29 cellular contexts compared by ENCODE assay signal in genomic region chr7:66707825-66708224, GRCh38.
"Had no signal": no experiment of that assay in that cellular context is flagged by ENCODE, and none has a peak within 500 bp of the region (broad histone marks: within the 10 kb centered on the region; RNA-seq: fewer than 3 reads in every experiment).

No MANE protein-coding gene starts in this region.

- ATAC-seq: effector memory CD8-positive, alpha-beta T cell; esophagus mucosa; foreskin keratinocyte; gastrocnemius medialis; gastroesophageal sphincter; heart left ventricle; heart right ventricle had no signal

- H3K27ac Mint-ChIP-seq: dendritic cell treated with granulocyte-macrophage colony-stimulating factor and Interleukin-4, amounts not matched to agents 40 ng/mL and 50 ng/mL, for 4 days; effector memory CD8-positive, alpha-beta T cell; endodermal cell had no signal

- H3K27me3 Mint-ChIP-seq: dendritic cell treated with granulocyte-macrophage colony-stimulating factor and Interleukin-4, amounts not matched to agents 40 ng/mL and 50 ng/mL, for 4 days; effector memory CD8-positive, alpha-beta T cell had no signal

- H3K4me3 Mint-ChIP-seq: dendritic cell treated with granulocyte-macrophage colony-stimulating factor and Interleukin-4, amounts not matched to agents 40 ng/mL and 50 ng/mL, for 4 days; effector memory CD8-positive, alpha-beta T cell; endodermal cell had no signal

- H3K4me3 ChIP-seq: colonic mucosa, coronary artery, dorsolateral prefrontal cortex, esophagus muscularis mucosa, esophagus squamous epithelium, gastrocnemius medialis, gastroesophageal sphincter, heart left ventricle, heart right ventricle had no signal

- H3K27ac ChIP-seq: colonic mucosa, coronary artery, dorsolateral prefrontal cortex, epithelial cell of prostate, esophagus muscularis mucosa, esophagus squamous epithelium, foreskin keratinocyte, gastrocnemius medialis, gastroesophageal sphincter, heart left ventricle, heart right ventricle had no signal

- H3K4me1 ChIP-seq: colonic mucosa, esophagus muscularis mucosa, esophagus squamous epithelium, foreskin keratinocyte, gastrocnemius medialis, gastroesophageal sphincter, heart left ventricle, heart right ventricle had no signal

- H3K9me3 ChIP-seq: colonic mucosa, esophagus squamous epithelium, gastrocnemius medialis, gastroesophageal sphincter had no signal

- FAIRE-seq: colon, endometrium, endothelial cell of umbilical vein, frontal cortex had no signal

- H3K36me3 ChIP-seq: colonic mucosa, gastrocnemius medialis had no signal

- DNase-seq: colonic mucosa; cortex of kidney; dermis blood vessel endothelial cell; dorsolateral prefrontal cortex; effector CD4-positive, alpha-beta T cell; effector CD8-positive, alpha-beta T cell; effector memory CD4-positive, alpha-beta T cell; effector memory CD8-positive, alpha-beta T cell; endodermal cell; erythroblast; esophagus squamous epithelium; foreskin fibroblast; foreskin keratinocyte; foreskin melanocyte; gastrocnemius medialis; glutamatergic neuron; head of caudate nucleus; heart right ventricle had no signal

- H3K27me3 ChIP-seq: colonic mucosa, dorsolateral prefrontal cortex, esophagus muscularis mucosa, esophagus squamous epithelium, foreskin keratinocyte, gastrocnemius medialis, gastroesophageal sphincter, heart left ventricle, heart right ventricle had no signal

- H3K9me3 Mint-ChIP-seq: effector memory CD8-positive, alpha-beta T cell had no signal

- H3K4me1 Mint-ChIP-seq: endodermal cell had no signal
